ENCODE assay signal across 10 cellular contexts in genomic region chr4:186701273-186701672, GRCh38. TPM values are rescaled to one million over a fixed set of nuclear protein-coding genes. Genes with fewer than 3 reads are reported as not detected.
DNase-seq lines count a peak whose midpoint lies in the region; ATAC-seq and TF ChIP-seq lines count a peak whose summit lies in the region.
"Had no signal": no experiment of that assay in that cellular context is flagged by ENCODE, and none has a peak within 500 bp of the region (broad histone marks: within the 10 kb centered on the region; RNA-seq: fewer than 3 reads in every experiment).

No MANE protein-coding gene starts in this region.

- TF ChIP-seq CTCF in CD4-positive, alpha-beta T cell (IDR thresholded peaks at IDR 0.05) = no peak

- H3K27me3 ChIP-seq in SJSA1 (replicated peaks) (no peaks in the 10 kb centered on the region), neuron (ENCODE audit: insufficient read depth, low read length) (no peaks in the 10 kb centered on the region)
- H3K27me3 ChIP-seq in CD4-positive, alpha-beta T cell (ENCODE audit: control insufficient read depth, insufficient read depth, low read length) = no peaks in the 10 kb centered on the region

- H3K4me1 ChIP-seq in SJSA1 (replicated peaks) (peaks cover 50% of the 10 kb centered on the region), neuron (ENCODE audit: insufficient read depth, low read length) (peaks cover 36% of the 10 kb centered on the region)

- in situ Hi-C loops in ACHN (cut with HindIII; ENCODE audit: low pct_ligation_motif_present, low pct_unique_long_range_greater_than_20kb, low sequenced_read_pairs) = no loop called here

- H3K27ac ChIP-seq in SJSA1 = peak overlapping the region; percentile 10; the same call in 1 of the 2 replicates
- H3K27ac ChIP-seq in CD4-positive, alpha-beta T cell (ENCODE audit: low read depth, low read length) = no peak overlapping the region

- H2AFZ ChIP-seq in neuron (ENCODE audit: low read depth, low read length) = peak overlapping the region; percentile 20

- no peak overlapping the region for H3K27ac Mint-ChIP-seq in CD4-positive, alpha-beta T cell
- H3K27ac Mint-ChIP-seq: activated CD4-positive, alpha-beta T cell treated with anti-CD3 and anti-CD28 coated beads, Interleukin-2, amount 10 ng/mL, durations not matched to agents 7 days and 5 days; CD4-positive, alpha-beta memory T cell had no signal

- H3K9me3 ChIP-seq in SJSA1 (replicated peaks) (no peaks in the 10 kb centered on the region), neuron (ENCODE audit: low read length) (peaks cover 9% of the 10 kb centered on the region)
- no peaks in the 10 kb centered on the region for H3K9me3 ChIP-seq in CD4-positive, alpha-beta T cell (ENCODE audit: control insufficient read depth, low read length)

- no peaks in the 10 kb centered on the region for H3K27me3 Mint-ChIP-seq in CD4-positive, alpha-beta T cell
- H3K27me3 Mint-ChIP-seq: activated CD4-positive, alpha-beta T cell treated with anti-CD3 and anti-CD28 coated beads, Interleukin-2, amount 10 ng/mL, durations not matched to agents 7 days and 5 days; CD4-positive, alpha-beta memory T cell had no signal

- H3K4me1 Mint-ChIP-seq in CD4-positive, alpha-beta T cell (ENCODE audit: low read depth) = no peaks in the 10 kb centered on the region
- H3K4me1 Mint-ChIP-seq: activated CD4-positive, alpha-beta T cell treated with anti-CD3 and anti-CD28 coated beads, Interleukin-2, amount 10 ng/mL, durations not matched to agents 7 days and 5 days; CD4-positive, alpha-beta memory T cell had no signal

- CTCF ChIA-PET in CD4-positive, alpha-beta T cell (lab: Charles Lee) = no interaction called here

- peaks cover 5% of the 10 kb centered on the region for H3K9me3 Mint-ChIP-seq in CD4-positive, alpha-beta T cell

- peaks cover 96% of the 10 kb centered on the region for H3K36me3 ChIP-seq in SJSA1
- peaks cover 10% of the 10 kb centered on the region for H3K36me3 ChIP-seq in neuron (ENCODE audit: insufficient read depth, low read length)

- H3K36me3 Mint-ChIP-seq in CD4-positive, alpha-beta T cell (ENCODE audit: low read depth) = no peaks in the 10 kb centered on the region
- H3K36me3 Mint-ChIP-seq: CD4-positive, alpha-beta memory T cell had no signal

- H3K4me3 ChIP-seq in SJSA1 (no peak overlapping the region), neuron (ENCODE audit: low read length) (peak overlapping the region; percentile 5)

- peak; percentile 30 for DNase-seq in COLO668 (lab: John Stamatoyannopoulos, UW; ENCODE audit: unreplicated experiment)
- peak; percentile 64 to 69 for DNase-seq in SJSA1 (ENCODE audit: low read depth in 1 of 2, low spot score in 2 of 2)
- peak; percentile 50 for DNase-seq in globus pallidus (ENCODE audit: low spot score)
- DNase-seq in ACHN = no peak
- DNase-seq in CD4-positive, alpha-beta T cell = no peak
- no peak for DNase-seq in SKM-1 (lab: John Stamatoyannopoulos, UW; ENCODE audit: unreplicated experiment)
- no peak for DNase-seq in NCI-H2227 (lab: John Stamatoyannopoulos, UW; ENCODE audit: unreplicated experiment)
- DNase-seq: activated CD4-positive, alpha-beta T cell treated with anti-CD3 and anti-CD28 coated beads, Interleukin-2, amount 10 ng/mL, durations not matched to agents 7 days and 5 days; CD4-positive, alpha-beta memory T cell had no signal

- H3K4me3 Mint-ChIP-seq in CD4-positive, alpha-beta T cell = no peak overlapping the region
- H3K4me3 Mint-ChIP-seq: activated CD4-positive, alpha-beta T cell treated with anti-CD3 and anti-CD28 coated beads, Interleukin-2, amount 10 ng/mL, durations not matched to agents 7 days and 5 days; CD4-positive, alpha-beta memory T cell had no signal

- ATAC-seq in CD4-positive, alpha-beta T cell (ENCODE audit: poor library complexity) = no peak

- intact Hi-C loops in CD4-positive, alpha-beta T cell (cut with DNase I, micrococcal nuclease) = no loop called here

- POLR2A ChIA-PET in CD4-positive, alpha-beta T cell (lab: Charles Lee) = no interaction called here

RNA-seq across cellular contexts. Expression of gene FAT1, which starts 22.4 kb away (rescaled TPM):
- total RNA-seq in SJSA1 (2014; rRNA removed; shearing (Covaris generic)) = 338 and 483 TPM in 2 replicates
- under 1 TPM in 1 of 2 experiments, not detected in 1; 0.03 TPM for total RNA-seq in CD4-positive, alpha-beta T cell
- total RNA-seq: CD4-positive, alpha-beta memory T cell had no signal

Comparison
In these comparisons a context has a peak if more than half of its experiments do, and no peak if none do; other contexts are left out.
1. DNase-seq: peak in COLO668 (single experiment), SJSA1 (2 of 2) and globus pallidus (single experiment); none in ACHN (single experiment), CD4-positive, alpha-beta T cell (0 of 10), SKM-1 (single experiment) and NCI-H2227 (single experiment).
2. RNA of gene FAT1, which starts 22.4 kb away (total RNA-seq): 338 to 483 TPM in SJSA1; 0.03 TPM in CD4-positive, alpha-beta T cell; every median in the first group is over 100 times any median in the second.